ENCODE assay signal across 12 cellular contexts in the genomic region with DNA sequence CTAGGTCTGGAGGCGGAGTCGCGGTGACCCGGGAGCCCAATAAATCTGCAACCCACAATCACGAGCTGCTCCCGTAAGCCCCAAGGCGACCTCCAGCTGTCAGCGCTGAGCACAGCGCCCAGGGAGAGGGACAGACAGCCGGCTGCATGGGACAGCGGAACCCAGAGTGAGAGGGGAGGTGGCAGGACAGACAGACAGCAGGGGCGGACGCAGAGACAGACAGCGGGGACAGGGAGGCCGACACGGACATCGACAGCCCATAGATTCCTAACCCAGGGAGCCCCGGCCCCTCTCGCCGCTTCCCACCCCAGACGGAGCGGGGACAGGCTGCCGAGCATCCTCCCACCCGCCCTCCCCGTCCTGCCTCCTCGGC. TPM values are rescaled to one million over a fixed set of nuclear protein-coding genes. Genes with fewer than 3 reads are reported as not detected.
DNase-seq lines count a peak whose midpoint lies in the region; ATAC-seq and TF ChIP-seq lines count a peak whose summit lies in the region.
"Had no signal": no experiment of that assay in that cellular context is flagged by ENCODE, and none has a peak within 500 bp of the region (broad histone marks: within the 10 kb centered on the region; RNA-seq: fewer than 3 reads in every experiment).

A gene (plus strand): TSS at position 68 of the 373 bp plus-strand sequence. CDS start 375 bp downstream, outside the sequence.

- H3K4me3 Mint-ChIP-seq in activated CD4-positive, alpha-beta memory T cell treated with anti-CD3 and anti-CD28 coated beads for 36 hours, result peak within 1 kb of the TSS; percentile 81

- no peaks in the 10 kb centered on the region for H3K9me3 ChIP-seq in iPS-18c (ENCODE audit: control insufficient read depth, insufficient read depth, low read length)
- no peaks in the 10 kb centered on the region for H3K9me3 ChIP-seq in vagina
- H3K9me3 ChIP-seq in sigmoid colon, result no peaks in the 10 kb centered on the region

- no peak within 1 kb of the TSS for H3K27ac Mint-ChIP-seq in activated CD4-positive, alpha-beta memory T cell treated with anti-CD3 and anti-CD28 coated beads for 36 hours

- H3K4me3 ChIP-seq in iPS-18c (ENCODE audit: insufficient read depth, low read depth, low read length) (peak within 1 kb of the TSS; percentile 20; the same call in 1 of the 2 replicates), vagina (peak within 1 kb of the TSS; percentile 1 to 22), sigmoid colon (peak within 1 kb of the TSS in 2 of 4 donors; percentile 3 to 15)

- TF ChIP-seq POLR2A in vagina (IDR thresholded peaks at IDR 0.05), result no peak
- TF ChIP-seq POLR2A in sigmoid colon (IDR thresholded peaks at IDR 0.05), result no peak

- peaks cover 17% of the 10 kb centered on the region for H3K4me1 Mint-ChIP-seq in activated CD4-positive, alpha-beta memory T cell treated with anti-CD3 and anti-CD28 coated beads for 36 hours (ENCODE audit: low read depth)

- H3K36me3 Mint-ChIP-seq in activated CD4-positive, alpha-beta memory T cell treated with anti-CD3 and anti-CD28 coated beads for 36 hours, result no peaks in the 10 kb centered on the region

- H3K27me3 ChIP-seq in vagina (peaks cover 10% of the 10 kb centered on the region), sigmoid colon (peaks cover 38 to 73% (median 62%) of the 10 kb centered on the region in 3 donors), foreskin keratinocyte (peaks cover 71% of the 10 kb centered on the region)

- ATAC-seq in foreskin keratinocyte, result no peak
- ATAC-seq: left cardiac atrium had no signal

- no peak within 1 kb of the TSS for H3K27ac ChIP-seq in vagina
- H3K27ac ChIP-seq in sigmoid colon, result no peak within 1 kb of the TSS
- H3K27ac ChIP-seq in foreskin keratinocyte, result no peak within 1 kb of the TSS
- H3K27ac ChIP-seq: RWPE1 had no signal

- no peaks in the 10 kb centered on the region for H3K27me3 Mint-ChIP-seq in activated CD4-positive, alpha-beta memory T cell treated with anti-CD3 and anti-CD28 coated beads for 36 hours

- H3K36me3 ChIP-seq in vagina (no peaks in the 10 kb centered on the region), sigmoid colon (no peaks in the 10 kb centered on the region)

- no peaks in the 10 kb centered on the region for H3K9me3 Mint-ChIP-seq in activated CD4-positive, alpha-beta memory T cell treated with anti-CD3 and anti-CD28 coated beads for 36 hours

- intact Hi-C loops in activated CD4-positive, alpha-beta memory T cell treated with anti-CD3 and anti-CD28 coated beads for 36 hours (cut with micrococcal nuclease), result loop anchor here (1.0 to 2.0 kb wide), 3 partner anchors 13 to 129 kb away; a partner anchor contains a TSS
- intact Hi-C loops in vagina (cut with DNase I) (no loop called here), sigmoid colon (cut with DNase I) (no loop called here)

- POLR2A ChIA-PET in activated CD4-positive, alpha-beta memory T cell treated with anti-CD3 and anti-CD28 coated beads for 36 hours (lab: Charles Lee), result interaction anchor here (1.3 to 3.7 kb wide), 4 partner anchors 9 to 61 kb away, joined by 6 to 40 read pairs (median 10); a partner anchor contains a TSS

- H3K4me1 ChIP-seq in vagina, result peaks cover 23% of the 10 kb centered on the region
- H3K4me1 ChIP-seq in sigmoid colon, result peaks cover 0 to 22% (median 20%) of the 10 kb centered on the region in 4 donors
- no peaks in the 10 kb centered on the region for H3K4me1 ChIP-seq in foreskin keratinocyte

- TF ChIP-seq CTCF in vagina (IDR thresholded peaks at IDR 0.05) (no peak), sigmoid colon (IDR thresholded peaks at IDR 0.05) (no peak), foreskin keratinocyte (conservative IDR thresholded peaks at IDR 0.05) (no peak)

- WGBS in sigmoid colon, 2 donors, result 4 to 10% methylated on average over 26 of the region's 26 CpGs

- peak; percentile 34 for DNase-seq in stimulated activated CD4-positive, alpha-beta T cell treated with anti-CD3 and anti-CD28 coated beads, Interleukin-1b, Interleukin-23, amount 100 ng/mL, for 48 hours
- no peak for DNase-seq in stimulated activated CD4-positive, alpha-beta T cell treated with anti-CD3 and anti-CD28 coated beads, Interleukin-4, amount 100 ng/mL, for 4 hours
- DNase-seq in activated CD4-positive, alpha-beta memory T cell treated with anti-CD3 and anti-CD28 coated beads for 36 hours, result peak; percentile 45
- no peak for DNase-seq in vagina (ENCODE audit: extremely low spot score in 2 of 2)
- no peak for DNase-seq in sigmoid colon
- DNase-seq in foreskin keratinocyte, result no peak
- no peak for DNase-seq in inferior parietal cortex (ENCODE audit: extremely low spot score)
- DNase-seq: effector CD8-positive, alpha-beta T cell; left cardiac atrium; trophoblast cell had no signal

- CTCF ChIA-PET in activated CD4-positive, alpha-beta memory T cell treated with anti-CD3 and anti-CD28 coated beads for 36 hours (lab: Charles Lee), result interaction anchor here (1.0 to 4.9 kb wide), 6 partner anchors 12 to 165 kb away, joined by 3 to 42 read pairs (median 12); a partner anchor contains a TSS

- no peak for TF ChIP-seq EP300 in sigmoid colon (IDR thresholded peaks at IDR 0.05)

RNA-seq across cellular contexts. Expression of the gene that starts here (rescaled TPM):
- total RNA-seq in activated CD4-positive, alpha-beta memory T cell treated with anti-CD3 and anti-CD28 coated beads for 36 hours, result 1 to 10 TPM in 1 of 2 experiments, under 1 TPM in 1; 0.87 to 1.0 TPM
- total RNA-seq in vagina (not detected), sigmoid colon (not detected), foreskin keratinocyte (0.07 TPM in 1 of 2 replicates, not detected in the other)
- polyA plus RNA-seq in sigmoid colon (under 1 TPM in 2 of 3 donors, not detected in 1; 0.13 to 0.60 TPM), foreskin keratinocyte (not detected in 2 replicates)
- total RNA-seq: left cardiac atrium had no signal

Comparison
In these comparisons a context has a peak if more than half of its experiments do, and no peak if none do; other contexts are left out.
1. DNase-seq: peak in stimulated activated CD4-positive, alpha-beta T cell treated with anti-CD3 and anti-CD28 coated beads, Interleukin-1b, Interleukin-23, amount 100 ng/mL, for 48 hours (single experiment) and activated CD4-positive, alpha-beta memory T cell treated with anti-CD3 and anti-CD28 coated beads for 36 hours (single experiment); none in stimulated activated CD4-positive, alpha-beta T cell treated with anti-CD3 and anti-CD28 coated beads, Interleukin-4, amount 100 ng/mL, for 4 hours (0 of 2), vagina (0 of 2), sigmoid colon (single experiment), foreskin keratinocyte (0 of 2) and inferior parietal cortex (single experiment).